ENCODE assay signal across 1 cellular context in genomic region chr5:7385681-7386080, GRCh38.
TF ChIP-seq lines count a peak whose summit lies in the region.

No MANE protein-coding gene starts in this region.

TF ChIP-seq in H1, 55 proteins besides CTCF, POLR2A, EP300 and RAD21 (continued from another document):
- TF ChIP-seq ATF2 (IDR thresholded peaks at IDR 0.05; ENCODE audit: low read length) = no peak
- no peak for TF ChIP-seq TAF7 (optimal IDR thresholded peaks at IDR 0.05; ENCODE audit: borderline replicate concordance, low read depth, low read length)
- TF ChIP-seq JUND (IDR thresholded peaks at IDR 0.05; ENCODE audit: low read length) = no peak
- no peak for TF ChIP-seq TCF12 (IDR thresholded peaks at IDR 0.05; ENCODE audit: low read depth, low read length)
- no peak for TF ChIP-seq RNF2 (IDR thresholded peaks at IDR 0.05; ENCODE audit: borderline replicate concordance, low read depth, low read length, missing control alignments, poor library complexity, severe bottlenecking)
- no peak for TF ChIP-seq ATF3 (IDR thresholded peaks at IDR 0.05; ENCODE audit: insufficient read depth, low read depth, low read length)
- no peak for TF ChIP-seq CHD2 (IDR thresholded peaks at IDR 0.05; ENCODE audit: low read length)
- TF ChIP-seq CEBPB (IDR thresholded peaks at IDR 0.05; ENCODE audit: low read depth, low read length) = no peak
- no peak for TF ChIP-seq SRF (IDR thresholded peaks at IDR 0.05; ENCODE audit: low read depth, low read length)
- no peak for TF ChIP-seq SUZ12 (IDR thresholded peaks at IDR 0.05; ENCODE audit: low read length)
- no peak for TF ChIP-seq POLR2AphosphoS5 (IDR thresholded peaks at IDR 0.05; ENCODE audit: low read depth, low read length)
- TF ChIP-seq E2F6 (IDR thresholded peaks at IDR 0.05) = no peak
- TF ChIP-seq EGR1 (IDR thresholded peaks at IDR 0.05; ENCODE audit: borderline replicate concordance, low read depth, low read length) = no peak
- TF ChIP-seq BCL11A (IDR thresholded peaks at IDR 0.05; ENCODE audit: low read depth in 2 of 2, low read length in 2 of 2) = no peak
